In the genomic region with DNA sequence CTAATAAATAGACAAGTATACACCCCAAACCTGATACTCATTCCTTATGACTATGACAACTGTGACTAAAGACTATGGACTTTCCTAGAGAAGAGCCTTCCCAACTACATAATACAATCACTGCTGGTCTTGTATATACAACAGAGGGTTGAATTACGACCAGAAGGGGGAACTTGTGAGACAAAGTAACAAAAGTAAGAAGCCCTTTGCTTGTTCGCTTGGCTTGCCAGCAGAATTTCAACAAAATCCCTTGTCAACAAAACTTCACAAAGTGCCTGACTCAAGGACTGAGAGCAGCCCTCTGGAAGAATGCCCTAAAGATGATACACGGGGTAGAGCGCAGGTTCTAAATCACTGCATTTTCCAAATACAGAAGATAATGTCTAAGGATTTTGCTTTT, we compare ENCODE assay signal across 10 cellular contexts.
A peak's percentile ranks its signal among the peaks of the same experiment; 100 is the strongest.
DNase-seq lines count a peak whose midpoint lies in the region; ATAC-seq and FAIRE-seq lines count a peak whose summit lies in the region.
"Had no signal": no experiment of that assay in that cellular context is flagged by ENCODE, and none has a peak within 500 bp of the region (broad histone marks: within the 10 kb centered on the region; RNA-seq: fewer than 3 reads in every experiment).

No MANE protein-coding gene starts in this region.

- H3K27me3 Mint-ChIP-seq in activated naive CD4-positive, alpha-beta T cell treated with anti-CD3 and anti-CD28 coated beads for 36 hours (ENCODE audit: low read depth) = peaks cover 10% of the 10 kb centered on the region

- no peak overlapping the region for H3K27ac Mint-ChIP-seq in activated naive CD4-positive, alpha-beta T cell treated with anti-CD3 and anti-CD28 coated beads for 36 hours
- H3K27ac Mint-ChIP-seq: mesothelial cell of epicardium had no signal

- no peaks in the 10 kb centered on the region for H3K36me3 Mint-ChIP-seq in activated naive CD4-positive, alpha-beta T cell treated with anti-CD3 and anti-CD28 coated beads for 36 hours (ENCODE audit: low read depth)
- H3K36me3 Mint-ChIP-seq: mesothelial cell of epicardium had no signal

- peak; percentile 33 to 51 for DNase-seq in AML-193 (lab: John Stamatoyannopoulos, UW)
- DNase-seq in HTR-8/SVneo (ENCODE audit: insufficient read length, low spot score) = peak; percentile 2
- DNase-seq in amniotic epithelial cell (ENCODE audit: low read depth) = peak; percentile 51
- DNase-seq in kidney tubule cell (ENCODE audit: low spot score) = peak; percentile 59
- DNase-seq in stimulated activated CD4-positive, alpha-beta T cell treated with anti-CD3 and anti-CD28 coated beads, Interleukin-12 subunit alpha, Interleukin-12 subunit beta, amount 100 ng/mL, for 4 hours = no peak
- DNase-seq in activated naive CD4-positive, alpha-beta T cell treated with anti-CD3 and anti-CD28 coated beads for 36 hours = no peak
- no peak for DNase-seq in middle frontal gyrus (ENCODE audit: extremely low spot score, low spot score)
- DNase-seq: Peyer's patch had no signal

- no peak for FAIRE-seq in HTR-8/SVneo (lab: Jason Lieb, UNC)

- no peak for ATAC-seq in HG02885 (IDR thresholded peaks at IDR 0.05; ENCODE audit: poor library complexity, unreplicated experiment)

- intact Hi-C loops in activated naive CD4-positive, alpha-beta T cell treated with anti-CD3 and anti-CD28 coated beads for 36 hours (cut with micrococcal nuclease) = no loop called here

- H3K4me3 Mint-ChIP-seq in activated naive CD4-positive, alpha-beta T cell treated with anti-CD3 and anti-CD28 coated beads for 36 hours = no peak overlapping the region
- H3K4me3 Mint-ChIP-seq: mesothelial cell of epicardium had no signal

- CTCF ChIA-PET in activated naive CD4-positive, alpha-beta T cell treated with anti-CD3 and anti-CD28 coated beads for 36 hours (lab: Charles Lee) = interaction anchor here (1.5 kb wide), 1 partner anchor 42 kb away, joined by 8 read pairs; no protein-coding TSS in a partner anchor

- no peaks in the 10 kb centered on the region for H3K4me1 Mint-ChIP-seq in activated naive CD4-positive, alpha-beta T cell treated with anti-CD3 and anti-CD28 coated beads for 36 hours (ENCODE audit: low read depth)
- H3K4me1 Mint-ChIP-seq: mesothelial cell of epicardium had no signal

- H3K9me3 Mint-ChIP-seq in activated naive CD4-positive, alpha-beta T cell treated with anti-CD3 and anti-CD28 coated beads for 36 hours = no peaks in the 10 kb centered on the region
- H3K9me3 Mint-ChIP-seq: mesothelial cell of epicardium had no signal

Comparison
In these comparisons a context has a peak if more than half of its experiments do, and no peak if none do; other contexts are left out.
1. DNase-seq: peak in AML-193 (2 of 2), HTR-8/SVneo (single experiment), amniotic epithelial cell (single experiment) and kidney tubule cell (single experiment); none in stimulated activated CD4-positive, alpha-beta T cell treated with anti-CD3 and anti-CD28 coated beads, Interleukin-12 subunit alpha, Interleukin-12 subunit beta, amount 100 ng/mL, for 4 hours (single experiment), activated naive CD4-positive, alpha-beta T cell treated with anti-CD3 and anti-CD28 coated beads for 36 hours (single experiment) and middle frontal gyrus (single experiment).